1 cellular context compared by ENCODE assay signal in genomic region chr17:41734139-41734948, GRCh38.
TF ChIP-seq lines count a peak whose summit lies in the region.

HAP1 (minus strand) TSS chr17:41734643; CDS start chr17:41734634, 9 bp downstream.

TF ChIP-seq in HepG2, 621 proteins besides CTCF, POLR2A, EP300 and RAD21 (continued from another document):
- TF ChIP-seq ZBTB34 (CRISPR knock-in tag; IDR thresholded peaks at IDR 0.05) (0 out of 2 replicates have a peak, but pooled peaks have one; percentile 12), NR0B2 (CRISPR knock-in tag; IDR thresholded peaks at IDR 0.05) (peak; percentile 12; the same call in 1 of the 2 replicates), KMT2B (CRISPR knock-in tag; IDR thresholded peaks at IDR 0.05) (no peak), STAT5B (CRISPR knock-in tag; IDR thresholded peaks at IDR 0.05) (no peak), ZNF501 (CRISPR knock-in tag; IDR thresholded peaks at IDR 0.05) (peak; percentile 27; the same call in 1 of the 2 replicates), ZNF883 (CRISPR knock-in tag; IDR thresholded peaks at IDR 0.05; ENCODE audit: not compliant biosample characterization) (peak; percentile 59), ZNF224 (CRISPR knock-in tag; IDR thresholded peaks at IDR 0.05) (peak; percentile 14; the same call in 1 of the 2 replicates), RBM22 (optimal IDR thresholded peaks at IDR 0.05; ENCODE audit: low read length) (no peak), KMT2A (CRISPR knock-in tag; IDR thresholded peaks at IDR 0.05) (no peak), MED8 (CRISPR knock-in tag; IDR thresholded peaks at IDR 0.05; ENCODE audit: insufficient replicate concordance) (peak; percentile 81), ZNF317 (CRISPR knock-in tag; IDR thresholded peaks at IDR 0.05) (0 out of 2 replicates have a peak, but pooled peaks have one; percentile 17), SAFB2 (CRISPR knock-in tag; IDR thresholded peaks at IDR 0.05; ENCODE audit: borderline replicate concordance, low read depth) (peak; percentile 66; the same call in 1 of the 2 replicates), WIZ (CRISPR knock-in tag; IDR thresholded peaks at IDR 0.05) (peak; percentile 59; the same call in 1 of the 2 replicates), KDM2A (CRISPR knock-in tag; IDR thresholded peaks at IDR 0.05; ENCODE audit: borderline replicate concordance, low read depth) (peak; percentile 72), THYN1 (CRISPR knock-in tag; IDR thresholded peaks at IDR 0.05; ENCODE audit: borderline replicate concordance, low read depth) (no peak), ZNF746 (CRISPR knock-in tag; IDR thresholded peaks at IDR 0.05) (no peak), NAIF1 (CRISPR knock-in tag; IDR thresholded peaks at IDR 0.05; ENCODE audit: borderline replicate concordance) (no peak), ZNF768 (CRISPR knock-in tag; IDR thresholded peaks at IDR 0.05) (peak; percentile 51; the same call in 1 of the 2 replicates), ZNF660 (CRISPR knock-in tag; IDR thresholded peaks at IDR 0.05; ENCODE audit: borderline replicate concordance, low read depth) (no peak), SIX1 (CRISPR knock-in tag; IDR thresholded peaks at IDR 0.05; ENCODE audit: borderline replicate concordance) (no peak), SKIL (CRISPR knock-in tag; IDR thresholded peaks at IDR 0.05; ENCODE audit: borderline replicate concordance) (peak; percentile 34; the same call in 1 of the 2 replicates), THAP9 (CRISPR knock-in tag; IDR thresholded peaks at IDR 0.05; ENCODE audit: borderline replicate concordance) (peak; percentile 25; the same call in 1 of the 2 replicates), MTERF4 (CRISPR knock-in tag; IDR thresholded peaks at IDR 0.05) (0 out of 2 replicates have a peak, but pooled peaks have one; percentile 73), ZNF777 (CRISPR knock-in tag; IDR thresholded peaks at IDR 0.05) (peak; percentile 47), NFE2L2 (IDR thresholded peaks at IDR 0.05; ENCODE audit: low read length) (no peak), NCOA5 (CRISPR knock-in tag; IDR thresholded peaks at IDR 0.05) (no peak), SETDB1 (CRISPR knock-in tag; IDR thresholded peaks at IDR 0.05; ENCODE audit: borderline replicate concordance) (no peak), NR2F2 (IDR thresholded peaks at IDR 0.05; ENCODE audit: borderline replicate concordance, low read depth) (no peak), PHF21A (CRISPR knock-in tag; IDR thresholded peaks at IDR 0.05) (no peak)
- TF ChIP-seq, protein P1, sequence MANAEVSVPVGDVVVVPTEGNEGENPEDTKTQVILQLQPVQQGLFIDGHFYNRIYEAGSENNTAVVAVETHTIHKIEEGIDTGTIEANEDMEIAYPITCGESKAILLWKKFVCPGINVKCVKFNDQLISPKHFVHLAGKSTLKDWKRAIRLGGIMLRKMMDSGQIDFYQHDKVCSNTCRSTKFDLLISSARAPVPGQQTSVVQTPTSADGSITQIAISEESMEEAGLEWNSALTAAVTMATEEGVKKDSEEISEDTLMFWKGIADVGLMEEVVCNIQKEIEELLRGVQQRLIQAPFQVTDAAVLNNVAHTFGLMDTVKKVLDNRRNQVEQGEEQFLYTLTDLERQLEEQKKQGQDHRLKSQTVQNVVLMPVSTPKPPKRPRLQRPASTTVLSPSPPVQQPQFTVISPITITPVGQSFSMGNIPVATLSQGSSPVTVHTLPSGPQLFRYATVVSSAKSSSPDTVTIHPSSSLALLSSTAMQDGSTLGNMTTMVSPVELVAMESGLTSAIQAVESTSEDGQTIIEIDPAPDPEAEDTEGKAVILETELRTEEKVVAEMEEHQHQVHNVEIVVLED (CRISPR knock-in tag; IDR thresholded peaks at IDR 0.05; ENCODE audit: borderline replicate concordance): peak; percentile 29; the same call in 1 of the 2 replicates
- TF ChIP-seq, protein P2, sequence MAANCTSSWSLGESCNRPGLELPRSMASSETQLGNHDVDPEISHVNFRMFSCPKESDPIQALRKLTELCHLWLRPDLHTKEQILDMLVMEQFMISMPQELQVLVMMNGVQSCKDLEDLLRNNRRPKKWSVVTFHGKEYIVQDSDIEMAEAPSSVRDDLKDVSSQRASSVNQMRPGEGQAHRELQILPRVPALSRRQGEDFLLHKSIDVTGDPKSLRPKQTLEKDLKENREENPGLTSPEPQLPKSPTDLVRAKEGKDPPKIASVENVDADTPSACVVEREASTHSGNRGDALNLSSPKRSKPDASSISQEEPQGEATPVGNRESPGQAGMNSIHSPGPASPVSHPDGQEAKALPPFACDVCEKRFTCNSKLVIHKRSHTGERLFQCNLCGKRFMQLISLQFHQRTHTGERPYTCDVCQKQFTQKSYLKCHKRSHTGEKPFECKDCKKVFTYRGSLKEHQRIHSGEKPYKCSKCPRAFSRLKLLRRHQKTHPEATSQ (CRISPR knock-in tag; IDR thresholded peaks at IDR 0.05; ENCODE audit: borderline replicate concordance): 0 out of 2 replicates have a peak, but pooled peaks have one; percentile 1
TF ChIP-seq in HepG2: peak in this region for 156.
